Comparison of ENCODE assay signal across 14 cellular contexts in the genomic region with DNA sequence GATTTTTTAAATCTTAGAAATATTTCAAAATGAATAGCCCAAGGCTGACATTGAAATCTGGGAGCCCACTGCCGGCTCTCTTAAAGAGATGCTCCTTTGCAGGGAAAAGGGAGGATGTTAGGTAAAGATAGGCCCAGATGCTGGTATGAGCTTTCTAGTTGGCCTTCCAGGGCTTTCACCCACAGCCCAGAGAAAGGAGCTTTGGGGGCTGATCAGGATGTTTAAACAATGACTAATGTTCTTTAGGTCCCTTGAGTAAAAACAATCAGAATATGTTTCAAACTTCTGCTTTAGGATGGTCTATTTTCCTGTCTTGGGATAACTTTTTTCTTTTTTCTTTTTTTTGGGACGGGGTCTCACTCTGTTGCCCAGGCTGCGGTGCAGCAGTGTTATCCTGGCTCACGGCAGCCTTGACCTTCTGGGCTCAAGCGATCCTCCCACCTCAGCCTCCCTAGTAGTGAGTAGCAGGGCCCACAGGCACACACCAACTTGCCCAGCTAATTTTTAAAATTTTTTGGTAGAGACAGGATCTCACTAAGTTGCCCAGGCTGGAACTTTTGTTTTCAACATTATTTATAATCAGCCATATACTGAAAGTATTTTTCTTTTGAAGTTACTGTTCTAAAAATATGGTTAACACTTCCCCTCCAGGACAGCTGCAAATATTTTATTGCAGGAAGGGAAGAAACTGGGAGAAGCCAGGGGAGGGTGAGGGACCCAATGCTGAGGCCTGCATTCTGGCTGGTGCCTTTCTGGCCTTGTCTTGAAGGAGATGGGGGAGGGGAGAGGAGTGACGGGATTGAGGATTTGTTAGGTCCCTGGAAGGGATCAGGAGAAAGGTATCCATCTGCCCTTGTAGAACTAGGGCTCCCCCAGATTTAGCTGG.
A peak's percentile ranks its signal among the peaks of the same experiment; 100 is the strongest.
DNase-seq lines count a peak whose midpoint lies in the region; ATAC-seq, FAIRE-seq and TF ChIP-seq lines count a peak whose summit lies in the region.
"Had no signal": no experiment of that assay in that cellular context is flagged by ENCODE, and none has a peak within 500 bp of the region (broad histone marks: within the 10 kb centered on the region; RNA-seq: fewer than 3 reads in every experiment).

No MANE protein-coding gene starts in this region.

- H3K36me3 ChIP-seq in astrocyte (ENCODE audit: insufficient read depth, low read length) (no peaks in the 10 kb centered on the region), iPS-20b (ENCODE audit: insufficient read depth, low read depth, low read length) (no peaks in the 10 kb centered on the region), stomach (no peaks in the 10 kb centered on the region), MM.1S (replicated peaks; ENCODE audit: insufficient read depth, low read length) (no peaks in the 10 kb centered on the region; the same call in 1 of the 2 replicates)
- H3K36me3 ChIP-seq: cardiac muscle cell had no signal

- no peaks in the 10 kb centered on the region for H3K9me3 Mint-ChIP-seq in astrocyte (ENCODE audit: unreplicated experiment)
- H3K9me3 Mint-ChIP-seq: stimulated activated naive CD8-positive, alpha-beta T cell treated with anti-CD3 and anti-CD28 coated beads, Interleukin-15, Interleukin-2, amounts not matched to agents 100 ng/mL and 50 ng/mL, for 24 hours had no signal

- TF ChIP-seq EP300 in stomach (IDR thresholded peaks at IDR 0.05) = no peak

- ATAC-seq in GM18867 (IDR thresholded peaks at IDR 0.05; ENCODE audit: unreplicated experiment) = no peak

- peak overlapping the region; percentile 69 for H3K4me3 Mint-ChIP-seq in astrocyte (ENCODE audit: unreplicated experiment)
- H3K4me3 Mint-ChIP-seq: stimulated activated naive CD8-positive, alpha-beta T cell treated with anti-CD3 and anti-CD28 coated beads, Interleukin-15, Interleukin-2, amounts not matched to agents 100 ng/mL and 50 ng/mL, for 24 hours had no signal

- peak overlapping the region; percentile 56 for H3K4me2 ChIP-seq in astrocyte (ENCODE audit: low read length)
- no peak overlapping the region for H3K4me2 ChIP-seq in MM.1S (ENCODE audit: low read depth, low read length)

- peak; percentile 15 for DNase-seq in HS-27A (ENCODE audit: low read depth)
- peak; percentile 34 for DNase-seq in astrocyte (ENCODE audit: low read depth)
- DNase-seq in stomach = no peak
- DNase-seq in stimulated activated CD4-positive, alpha-beta T cell treated with anti-CD3 and anti-CD28 coated beads, Interleukin-4, amount 100 ng/mL, for 24 hours = no peak
- DNase-seq in NCI-H2227 (lab: John Stamatoyannopoulos, UW; ENCODE audit: unreplicated experiment) = no peak
- no peak for DNase-seq in MM.1S
- DNase-seq: GF-D8, NCI-H1105, T1000 had no signal

- H3K27ac ChIP-seq in astrocyte (ENCODE audit: low read depth, low read length) (no peak overlapping the region), iPS-20b (ENCODE audit: low read length) (no peak overlapping the region), stomach (peak overlapping the region in 4 of 5 donors; percentile 77 to 84 (median 79)), MM.1S (ENCODE audit: low read length) (no peak overlapping the region)
- H3K27ac ChIP-seq: cardiac muscle cell had no signal

- no peaks in the 10 kb centered on the region for H3K9me2 ChIP-seq in MM.1S (replicated peaks; ENCODE audit: insufficient read depth, low read length)

- H3K27me3 Mint-ChIP-seq in astrocyte (ENCODE audit: low read depth, unreplicated experiment) = no peaks in the 10 kb centered on the region
- H3K27me3 Mint-ChIP-seq: stimulated activated naive CD8-positive, alpha-beta T cell treated with anti-CD3 and anti-CD28 coated beads, Interleukin-15, Interleukin-2, amounts not matched to agents 100 ng/mL and 50 ng/mL, for 24 hours had no signal

- H3K4me1 ChIP-seq in astrocyte (ENCODE audit: insufficient read depth, low read length) (peaks cover 24% of the 10 kb centered on the region), iPS-20b (ENCODE audit: insufficient read depth, low read length) (peaks cover 5% of the 10 kb centered on the region), stomach (peaks cover 30 to 74% (median 64%) of the 10 kb centered on the region in 4 donors), MM.1S (ENCODE audit: low read length) (peaks cover 13% of the 10 kb centered on the region; the same call in 1 of the 2 replicates)

- H2AFZ ChIP-seq in astrocyte (ENCODE audit: low read depth, low read length) (no peak overlapping the region), MM.1S (ENCODE audit: low read length) (no peak overlapping the region)

- H4K20me1 ChIP-seq in astrocyte (ENCODE audit: insufficient read depth, low read length) = peaks cover 65% of the 10 kb centered on the region
- H4K20me1 ChIP-seq in MM.1S (ENCODE audit: insufficient read depth, low read length) = no peaks in the 10 kb centered on the region

- H3K4me3 ChIP-seq in astrocyte (ENCODE audit: insufficient read depth, low read depth, low read length) (no peak overlapping the region), iPS-20b (ENCODE audit: low read length) (peak overlapping the region; percentile 75), stomach (peak overlapping the region in 3 of 4 donors; percentile 6 to 41 (median 31)), MM.1S (ENCODE audit: low read length) (no peak overlapping the region)

- H3K36me3 Mint-ChIP-seq in astrocyte (ENCODE audit: low read depth, unreplicated experiment) = no peaks in the 10 kb centered on the region

- H3K27me3 ChIP-seq in astrocyte (ENCODE audit: insufficient read depth, low read length) (no peaks in the 10 kb centered on the region), iPS-20b (ENCODE audit: insufficient read depth, low read length) (no peaks in the 10 kb centered on the region), stomach (no peaks in the 10 kb centered on the region), MM.1S (replicated peaks; ENCODE audit: insufficient read depth, low read length) (no peaks in the 10 kb centered on the region)
- H3K27me3 ChIP-seq: cardiac muscle cell had no signal

- H3K27ac Mint-ChIP-seq in astrocyte (ENCODE audit: unreplicated experiment) = peak overlapping the region; percentile 77

- H3K79me2 ChIP-seq in astrocyte (ENCODE audit: insufficient read depth, low read length) (peaks cover 20% of the 10 kb centered on the region), MM.1S (ENCODE audit: low read length) (peaks cover 69% of the 10 kb centered on the region)

- H3K9ac ChIP-seq in astrocyte (ENCODE audit: low read length) = no peak overlapping the region
- H3K9ac ChIP-seq in iPS-20b (ENCODE audit: low read depth, low read length) = peak overlapping the region; percentile 38; the same call in 1 of the 2 replicates
- H3K9ac ChIP-seq in MM.1S (ENCODE audit: low read length) = no peak overlapping the region

- TF ChIP-seq CTCF in astrocyte (IDR thresholded peaks at IDR 0.05; ENCODE audit: insufficient read depth, low read depth, low read length) (no peak), stomach (IDR thresholded peaks at IDR 0.05) (no peak), MM.1S (IDR thresholded peaks at IDR 0.05; ENCODE audit: low read length) (no peak)

- H3K9me3 ChIP-seq in astrocyte (ENCODE audit: insufficient read depth, low read depth, low read length) = no peaks in the 10 kb centered on the region
- H3K9me3 ChIP-seq in iPS-20b (ENCODE audit: insufficient read depth, low read depth, low read length) = no peaks in the 10 kb centered on the region
- H3K9me3 ChIP-seq in stomach = no peaks in the 10 kb centered on the region
- H3K9me3 ChIP-seq in MM.1S (replicated peaks; ENCODE audit: insufficient read depth, low read length) = no peaks in the 10 kb centered on the region

- no peak for TF ChIP-seq POLR2A in stomach (IDR thresholded peaks at IDR 0.05)

- FAIRE-seq in astrocyte (lab: Jason Lieb, UNC) = no peak
- FAIRE-seq: frontal cortex had no signal

- H3K4me1 Mint-ChIP-seq in astrocyte (ENCODE audit: low read depth, unreplicated experiment) = peaks cover 45% of the 10 kb centered on the region

- peaks cover 7% of the 10 kb centered on the region for H3F3A ChIP-seq in MM.1S (ENCODE audit: insufficient read depth, low read length)

- WGBS in stomach, 5 donors = 66 to 79% (median 71%) methylated on average over 6 of the region's 6 CpGs

- intact Hi-C loops in stomach (cut with DNase I; ENCODE audit: low total_unique reads) = no loop called here

Comparison
In these comparisons a context has a peak if more than half of its experiments do, and no peak if none do; other contexts are left out.
1. DNase-seq: peak in HS-27A (single experiment) and astrocyte (single experiment); none in stomach (single experiment), stimulated activated CD4-positive, alpha-beta T cell treated with anti-CD3 and anti-CD28 coated beads, Interleukin-4, amount 100 ng/mL, for 24 hours (single experiment), NCI-H2227 (single experiment) and MM.1S (single experiment).
2. H3K27ac ChIP-seq: peak in stomach (4 of 5); none in astrocyte (single experiment), iPS-20b (single experiment) and MM.1S (single experiment).
3. H3K4me3 ChIP-seq: peak in iPS-20b (single experiment) and stomach (3 of 4); none in astrocyte (single experiment) and MM.1S (single experiment).